In genomic region chr12:124592481-124593160, GRCh38 we compare ENCODE assay signal across 12 cellular contexts. TPM values are rescaled to one million over a fixed set of nuclear protein-coding genes. Genes with fewer than 3 reads are reported as not detected.
DNase-seq lines count a peak whose midpoint lies in the region; ATAC-seq, FAIRE-seq and TF ChIP-seq lines count a peak whose summit lies in the region.
"Had no signal": no experiment of that assay in that cellular context is flagged by ENCODE, and none has a peak within 500 bp of the region (broad histone marks: within the 10 kb centered on the region; RNA-seq: fewer than 3 reads in every experiment).

No MANE protein-coding gene starts in this region.

- H3K4me1 ChIP-seq in Karpas-422 (ENCODE audit: low read length) (peaks cover 19% of the 10 kb centered on the region), small intestine (ENCODE audit: control insufficient read depth in 2 of 2, insufficient read depth in 1 of 2, low read depth in 1 of 2, low read length in 1 of 2) (no peaks in the 10 kb centered on the region), SK-N-SH (ENCODE audit: control insufficient read depth in 1 of 2, insufficient read depth in 2 of 2, low read depth in 1 of 2, low read length in 1 of 2) (peaks cover 0 to 7% of the 10 kb centered on the region in 2 experiments; a peak in 2 of 4 replicates)

- no peaks in the 10 kb centered on the region for H3K9me2 ChIP-seq in Karpas-422 (replicated peaks; ENCODE audit: insufficient read depth, low read length)
- H3K9me2 ChIP-seq in SK-N-SH, result no peaks in the 10 kb centered on the region

- H3K9me3 ChIP-seq in Karpas-422 (ENCODE audit: low read length) (no peaks in the 10 kb centered on the region), small intestine (ENCODE audit: control insufficient read depth, low read depth) (no peaks in the 10 kb centered on the region), SK-N-SH (no peaks in the 10 kb centered on the region)

- peak; percentile 52 for ATAC-seq in activated CD8-positive, alpha-beta T cell treated with anti-CD3 and anti-CD28 coated beads for 36 hours
- ATAC-seq in activated CD8-positive, alpha-beta T cell treated with anti-CD3 and anti-CD28 coated beads, Interleukin-2, amount 10 ng/mL, durations not matched to agents 7 days and 5 days, result no peak
- ATAC-seq in GM18858 (IDR thresholded peaks at IDR 0.05; ENCODE audit: unreplicated experiment), result no peak
- ATAC-seq in HG03280 (IDR thresholded peaks at IDR 0.05; ENCODE audit: unreplicated experiment), result no peak

- H2AFZ ChIP-seq in Karpas-422 (ENCODE audit: low read length) (peak overlapping the region; percentile 43; the same call in 1 of the 2 replicates), SK-N-SH (ENCODE audit: low read depth) (no peak overlapping the region)

- H3K27me3 Mint-ChIP-seq in activated CD8-positive, alpha-beta T cell treated with anti-CD3 and anti-CD28 coated beads for 36 hours, result peaks cover under 1% of the 10 kb centered on the region
- peaks cover 26% of the 10 kb centered on the region for H3K27me3 Mint-ChIP-seq in activated CD8-positive, alpha-beta T cell treated with anti-CD3 and anti-CD28 coated beads, Interleukin-2, amount 10 ng/mL, durations not matched to agents 7 days and 5 days (ENCODE audit: low read depth)

- H3K27ac Mint-ChIP-seq in activated CD8-positive, alpha-beta T cell treated with anti-CD3 and anti-CD28 coated beads for 36 hours, result peak overlapping the region; percentile 3
- H3K27ac Mint-ChIP-seq in activated CD8-positive, alpha-beta T cell treated with anti-CD3 and anti-CD28 coated beads, Interleukin-2, amount 10 ng/mL, durations not matched to agents 7 days and 5 days, result no peak overlapping the region
- H3K27ac Mint-ChIP-seq: mesothelial cell of epicardium had no signal

- H3K4me3 Mint-ChIP-seq in activated CD8-positive, alpha-beta T cell treated with anti-CD3 and anti-CD28 coated beads for 36 hours, result no peak overlapping the region
- no peak overlapping the region for H3K4me3 Mint-ChIP-seq in activated CD8-positive, alpha-beta T cell treated with anti-CD3 and anti-CD28 coated beads, Interleukin-2, amount 10 ng/mL, durations not matched to agents 7 days and 5 days
- H3K4me3 Mint-ChIP-seq: mesothelial cell of epicardium had no signal

- H3K4me3 ChIP-seq in Karpas-422 (ENCODE audit: low read length) (no peak overlapping the region), small intestine (ENCODE audit: low read depth in 1 of 2, low read length in 2 of 2) (no peak overlapping the region), SK-N-SH (ENCODE audit: low read depth in 2 of 2, low read length in 1 of 2) (no peak overlapping the region)

- 0 out of 2 replicates have a peak overlapping the region, but pooled peaks have one; percentile 5 for H3K9ac ChIP-seq in Karpas-422 (ENCODE audit: low read length)
- H3K9ac ChIP-seq in SK-N-SH, result no peak overlapping the region

- WGBS in small intestine, 3 donors, result 44 to 60% (median 59%) methylated on average over 21 of the region's 21 CpGs
- WGBS in SK-N-SH (ENCODE audit: low lambda C conversion rate), result 79% methylated on average over 16 of the region's 21 CpGs

- CTCF ChIA-PET in activated CD8-positive, alpha-beta T cell treated with anti-CD3 and anti-CD28 coated beads for 36 hours (lab: Charles Lee), result no interaction called here
- CTCF ChIA-PET in activated CD8-positive, alpha-beta T cell treated with anti-CD3 and anti-CD28 coated beads, Interleukin-2, amount 10 ng/mL, durations not matched to agents 7 days and 5 days (lab: Charles Lee), result interaction anchor here (0.6 kb wide), 1 partner anchor 452 kb away, joined by 4 read pairs; no protein-coding TSS in a partner anchor
- CTCF ChIA-PET in SK-N-SH (lab: Yijun Ruan, JAX), result interaction anchor here (1.0 kb wide), 1 partner anchor 559 kb away, joined by 3 read pairs; no protein-coding TSS in a partner anchor

- peaks cover 23% of the 10 kb centered on the region for H3K4me1 Mint-ChIP-seq in activated CD8-positive, alpha-beta T cell treated with anti-CD3 and anti-CD28 coated beads for 36 hours (ENCODE audit: low read depth)
- H3K4me1 Mint-ChIP-seq in activated CD8-positive, alpha-beta T cell treated with anti-CD3 and anti-CD28 coated beads, Interleukin-2, amount 10 ng/mL, durations not matched to agents 7 days and 5 days (ENCODE audit: low read depth), result peaks cover 19% of the 10 kb centered on the region

- no peak for DNase-seq in activated CD8-positive, alpha-beta T cell treated with anti-CD3 and anti-CD28 coated beads for 36 hours
- no peak for DNase-seq in activated CD8-positive, alpha-beta T cell treated with anti-CD3 and anti-CD28 coated beads, Interleukin-2, amount 10 ng/mL, durations not matched to agents 7 days and 5 days
- DNase-seq in Karpas-422 (peak; percentile 66), epithelial cell of prostate (ENCODE audit: low read depth, low spot score) (no peak), small intestine (peak; percentile 51), SK-N-SH (no peak)
- DNase-seq: activated CD4-positive, CD25-positive, alpha-beta regulatory T cell; activated effector memory CD4-positive, alpha-beta T cell treated with anti-CD3 and anti-CD28 coated beads, Interleukin-2, amount 50 U/mL, for 16 hours had no signal

- FAIRE-seq in small intestine (lab: Jason Lieb, UNC), result no peak
- FAIRE-seq: G401.6 had no signal

- H3K9me3 Mint-ChIP-seq in activated CD8-positive, alpha-beta T cell treated with anti-CD3 and anti-CD28 coated beads for 36 hours, result peaks cover 4% of the 10 kb centered on the region
- no peaks in the 10 kb centered on the region for H3K9me3 Mint-ChIP-seq in activated CD8-positive, alpha-beta T cell treated with anti-CD3 and anti-CD28 coated beads, Interleukin-2, amount 10 ng/mL, durations not matched to agents 7 days and 5 days (ENCODE audit: insufficient read depth)

- no peaks in the 10 kb centered on the region for H3F3A ChIP-seq in SK-N-SH (replicated peaks; ENCODE audit: insufficient read depth)

- POLR2A ChIA-PET in activated CD8-positive, alpha-beta T cell treated with anti-CD3 and anti-CD28 coated beads for 36 hours (lab: Charles Lee), result no interaction called here
- POLR2A ChIA-PET in activated CD8-positive, alpha-beta T cell treated with anti-CD3 and anti-CD28 coated beads, Interleukin-2, amount 10 ng/mL, durations not matched to agents 7 days and 5 days (lab: Charles Lee), result no interaction called here
- POLR2A ChIA-PET in SK-N-SH (lab: Yijun Ruan, JAX), result no interaction called here

- intact Hi-C loops in activated CD8-positive, alpha-beta T cell treated with anti-CD3 and anti-CD28 coated beads for 36 hours (cut with micrococcal nuclease), result no loop called here

- no peaks in the 10 kb centered on the region for H4K20me1 ChIP-seq in Karpas-422 (ENCODE audit: insufficient read depth, low read depth, low read length)
- no peaks in the 10 kb centered on the region for H4K20me1 ChIP-seq in SK-N-SH (ENCODE audit: insufficient read depth)

- H3K4me2 ChIP-seq in Karpas-422 (ENCODE audit: low read depth, low read length, poor library complexity, severe bottlenecking) (peak overlapping the region; percentile 50), SK-N-SH (no peak overlapping the region)

- H3K27me3 ChIP-seq in Karpas-422 (ENCODE audit: low read length) (no peaks in the 10 kb centered on the region), small intestine (ENCODE audit: control insufficient read depth in 2 of 2, insufficient read depth in 2 of 2, low read length in 2 of 2) (no peaks in the 10 kb centered on the region), SK-N-SH (ENCODE audit: insufficient read depth) (no peaks in the 10 kb centered on the region)

- TF ChIP-seq RAD21 in SK-N-SH (IDR thresholded peaks at IDR 0.05; ENCODE audit: low read length), result no peak

- H3K27ac ChIP-seq in Karpas-422 (ENCODE audit: low read length) (no peak overlapping the region), epithelial cell of prostate (peak overlapping the region; percentile 53), small intestine (ENCODE audit: low read depth in 1 of 2, low read length in 1 of 2) (no peak overlapping the region), SK-N-SH (ENCODE audit: low read depth in 2 of 2, low read length in 1 of 2) (no peak overlapping the region)

- H3K36me3 ChIP-seq in Karpas-422 (ENCODE audit: insufficient read depth, low read length), result no peaks in the 10 kb centered on the region
- H3K36me3 ChIP-seq in small intestine (ENCODE audit: control insufficient read depth in 2 of 2, insufficient read depth in 2 of 2, low read length in 2 of 2), result no peaks in the 10 kb centered on the region
- H3K36me3 ChIP-seq in SK-N-SH (replicated peaks in 1 of 2; ENCODE audit: control insufficient read depth in 1 of 2, insufficient read depth in 2 of 2, low read length in 1 of 2), result no peaks in the 10 kb centered on the region

- H3K79me2 ChIP-seq in Karpas-422 (ENCODE audit: low read length) (no peaks in the 10 kb centered on the region), SK-N-SH (ENCODE audit: insufficient read depth) (no peaks in the 10 kb centered on the region)

- H3K36me3 Mint-ChIP-seq in activated CD8-positive, alpha-beta T cell treated with anti-CD3 and anti-CD28 coated beads for 36 hours (ENCODE audit: low read depth), result peaks cover 2% of the 10 kb centered on the region
- peaks cover 4% of the 10 kb centered on the region for H3K36me3 Mint-ChIP-seq in activated CD8-positive, alpha-beta T cell treated with anti-CD3 and anti-CD28 coated beads, Interleukin-2, amount 10 ng/mL, durations not matched to agents 7 days and 5 days (ENCODE audit: low read depth)

- no peak for TF ChIP-seq EP300 in SK-N-SH (IDR thresholded peaks at IDR 0.05; ENCODE audit: borderline replicate concordance in 1 of 2, low read depth in 1 of 2, low read length in 1 of 2)

- no peak for TF ChIP-seq CTCF in activated CD8-positive, alpha-beta T cell treated with anti-CD3 and anti-CD28 coated beads for 36 hours (IDR thresholded peaks at IDR 0.05)
- TF ChIP-seq CTCF in SK-N-SH (IDR thresholded peaks at IDR 0.05), result no peak

TF ChIP-seq in SK-N-SH, 30 proteins besides CTCF, POLR2A, EP300 and RAD21 (continues in another document):
- TF ChIP-seq MAX (IDR thresholded peaks at IDR 0.05; ENCODE audit: low read depth), result no peak

RNA-seq across cellular contexts. Expression of gene NCOR2, which starts 25.2 kb away (rescaled TPM):
- 100 to 1,000 TPM; 105 to 110 TPM for total RNA-seq in activated CD8-positive, alpha-beta T cell treated with anti-CD3 and anti-CD28 coated beads for 36 hours
- total RNA-seq in activated CD8-positive, alpha-beta T cell treated with anti-CD3 and anti-CD28 coated beads, Interleukin-2, amount 10 ng/mL, durations not matched to agents 7 days and 5 days, result 10 to 100 TPM; 92.9 to 99.9 TPM
- 36.8 and 75.4 TPM in 2 replicates for total RNA-seq in Karpas-422 (2014; rRNA removed; shearing (Covaris generic); ENCODE audit: low replicate concordance)
- polyA plus RNA-seq in small intestine, result 10 to 100 TPM; 26.2 to 50.4 (median 30.0) TPM
- 9.1 and 19.0 TPM in 2 replicates for polyA plus RNA-seq in SK-N-SH (2012; rRNA removed)
- polyA plus RNA-seq in SK-N-SH (2012; cell fraction: cytosol; rRNA removed), result 14.3 and 16.0 TPM in 2 replicates
- polyA plus RNA-seq in SK-N-SH (2012; cell fraction: nucleus; rRNA removed), result 61.3 and 99.7 TPM in 2 replicates

Comparison
In these comparisons a context has a peak if more than half of its experiments do, and no peak if none do; other contexts are left out.
1. DNase-seq: peak in Karpas-422 (single experiment) and small intestine (single experiment); none in activated CD8-positive, alpha-beta T cell treated with anti-CD3 and anti-CD28 coated beads for 36 hours (single experiment), activated CD8-positive, alpha-beta T cell treated with anti-CD3 and anti-CD28 coated beads, Interleukin-2, amount 10 ng/mL, durations not matched to agents 7 days and 5 days (single experiment), epithelial cell of prostate (single experiment) and SK-N-SH (single experiment).